In the genomic region with DNA sequence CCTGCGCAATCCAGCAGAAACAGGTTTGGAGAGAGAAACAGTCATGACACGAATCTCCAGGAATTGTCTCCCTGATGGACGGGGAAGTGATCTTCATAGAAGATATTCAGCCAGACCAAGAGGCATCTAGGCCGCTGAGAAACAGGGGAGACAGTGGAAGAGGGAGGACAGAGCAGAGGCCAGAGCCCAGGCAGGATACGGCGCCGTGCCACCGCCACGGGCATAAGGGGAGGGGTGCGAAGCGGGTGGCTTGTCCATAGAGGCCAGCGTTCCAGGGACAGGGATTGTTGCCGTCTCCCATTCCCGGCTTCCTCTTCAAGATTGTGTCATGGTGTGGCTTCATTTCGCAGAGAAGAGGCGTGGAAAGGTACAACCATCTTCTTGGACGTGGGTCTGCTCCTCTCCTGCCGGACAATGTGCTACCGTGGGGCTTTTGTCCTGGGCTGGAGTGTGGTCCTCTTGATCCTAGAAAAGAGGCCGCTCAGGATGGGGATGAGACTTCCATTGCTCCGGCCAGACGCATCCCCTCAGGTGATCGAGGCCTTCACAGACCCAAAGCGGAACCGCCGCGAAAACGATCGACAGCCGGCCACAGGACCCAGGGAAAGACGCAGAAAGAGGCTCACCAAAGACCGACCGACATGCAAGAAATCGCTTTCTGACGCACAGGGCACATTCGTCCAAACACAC, we compare ENCODE assay signal across 7 cellular contexts.
DNase-seq lines count a peak whose midpoint lies in the region; ATAC-seq and TF ChIP-seq lines count a peak whose summit lies in the region.
"Not testable (repeated sequence)": the region's sequence is repeated elsewhere in the genome, so short reads cannot be mapped to it uniquely, and the experiment has no call there.

No MANE protein-coding gene starts in this region.

- H3K27ac Mint-ChIP-seq in CD4-positive, alpha-beta T cell = peak overlapping the region; percentile 72
- H3K27ac Mint-ChIP-seq in T-helper 2 cell treated with Interferon-gamma antibody and Interleukin-4, amounts not matched to agents 5 μg/mL and 100 μg/mL, for 36 hours; activated naive CD8-positive, alpha-beta T cell treated with anti-CD3 and anti-CD28 coated beads for 36 hours; effector memory CD8-positive, alpha-beta T cell: not testable (repeated sequence)
- H3K27ac Mint-ChIP-seq in naive thymus-derived CD4-positive, alpha-beta T cell = peak overlapping the region in 4 of 9 donors; percentile 49 to 88 (median 64)

- not testable (repeated sequence) for H3K27me3 ChIP-seq in CD4-positive, alpha-beta T cell (ENCODE audit: control insufficient read depth, insufficient read depth, low read length); heart left ventricle; naive thymus-derived CD4-positive, alpha-beta T cell (ENCODE audit: control insufficient read depth in 2 of 2, insufficient read depth in 2 of 2, low read length in 2 of 2)

- peak overlapping the region; percentile 88 for H3K4me3 Mint-ChIP-seq in CD4-positive, alpha-beta T cell
- H3K4me3 Mint-ChIP-seq in T-helper 2 cell treated with Interferon-gamma antibody and Interleukin-4, amounts not matched to agents 5 μg/mL and 100 μg/mL, for 36 hours = peak overlapping the region; percentile 47
- peak overlapping the region; percentile 53 for H3K4me3 Mint-ChIP-seq in activated naive CD8-positive, alpha-beta T cell treated with anti-CD3 and anti-CD28 coated beads for 36 hours
- H3K4me3 Mint-ChIP-seq in effector memory CD8-positive, alpha-beta T cell = peak overlapping the region; percentile 7 to 44
- H3K4me3 Mint-ChIP-seq in naive thymus-derived CD4-positive, alpha-beta T cell = peak overlapping the region; percentile 54 to 84 (median 74)

- DNase-seq in CD4-positive, alpha-beta T cell; T-helper 2 cell treated with Interferon-gamma antibody and Interleukin-4, amounts not matched to agents 5 μg/mL and 100 μg/mL, for 36 hours (ENCODE audit: low spot score); activated naive CD8-positive, alpha-beta T cell treated with anti-CD3 and anti-CD28 coated beads for 36 hours; effector memory CD8-positive, alpha-beta T cell; heart left ventricle; naive thymus-derived CD4-positive, alpha-beta T cell: not testable (repeated sequence)

- peaks cover 22% of the 10 kb centered on the region for H3K4me1 Mint-ChIP-seq in CD4-positive, alpha-beta T cell (ENCODE audit: low read depth)
- H3K4me1 Mint-ChIP-seq in T-helper 2 cell treated with Interferon-gamma antibody and Interleukin-4, amounts not matched to agents 5 μg/mL and 100 μg/mL, for 36 hours (ENCODE audit: low read depth); activated naive CD8-positive, alpha-beta T cell treated with anti-CD3 and anti-CD28 coated beads for 36 hours; effector memory CD8-positive, alpha-beta T cell (ENCODE audit: low read depth in 2 of 2): not testable (repeated sequence)
- H3K4me1 Mint-ChIP-seq in naive thymus-derived CD4-positive, alpha-beta T cell = peaks cover 0 to 14% (median 9%) of the 10 kb centered on the region in 7 donors

- 81 to 87% (median 86%) methylated on average over 36 of the region's 36 CpGs for WGBS in heart left ventricle, 4 donors

- not testable (repeated sequence) for ATAC-seq in CD4-positive, alpha-beta T cell (ENCODE audit: poor library complexity); effector memory CD8-positive, alpha-beta T cell (replicated peaks); heart left ventricle; naive thymus-derived CD4-positive, alpha-beta T cell

- H3K27ac ChIP-seq in CD4-positive, alpha-beta T cell (ENCODE audit: low read depth, low read length); heart left ventricle; skin epidermis: not testable (repeated sequence)
- H3K27ac ChIP-seq in naive thymus-derived CD4-positive, alpha-beta T cell (ENCODE audit: low read depth, low read length) = peak overlapping the region; percentile 53

- not testable (repeated sequence) for H3K36me3 ChIP-seq in heart left ventricle; naive thymus-derived CD4-positive, alpha-beta T cell (ENCODE audit: control insufficient read depth in 2 of 3, insufficient read depth in 3 of 3, low read length in 3 of 3)

- CTCF ChIA-PET in CD4-positive, alpha-beta T cell (lab: Charles Lee); naive thymus-derived CD4-positive, alpha-beta T cell (lab: Charles Lee): not testable (repeated sequence)

- H3K4me1 ChIP-seq in heart left ventricle; naive thymus-derived CD4-positive, alpha-beta T cell (ENCODE audit: control insufficient read depth in 2 of 2, insufficient read depth in 2 of 2, low read length in 2 of 2): not testable (repeated sequence)

- intact Hi-C loops in CD4-positive, alpha-beta T cell (cut with DNase I, micrococcal nuclease); heart left ventricle (cut with DNase I); naive thymus-derived CD4-positive, alpha-beta T cell (cut with micrococcal nuclease): not testable (repeated sequence)

- POLR2A ChIA-PET in CD4-positive, alpha-beta T cell (lab: Charles Lee); naive thymus-derived CD4-positive, alpha-beta T cell (lab: Charles Lee): not testable (repeated sequence)

- not testable (repeated sequence) for H3K9me3 Mint-ChIP-seq in CD4-positive, alpha-beta T cell; T-helper 2 cell treated with Interferon-gamma antibody and Interleukin-4, amounts not matched to agents 5 μg/mL and 100 μg/mL, for 36 hours; effector memory CD8-positive, alpha-beta T cell
- H3K9me3 Mint-ChIP-seq in activated naive CD8-positive, alpha-beta T cell treated with anti-CD3 and anti-CD28 coated beads for 36 hours = peaks cover 11% of the 10 kb centered on the region
- H3K9me3 Mint-ChIP-seq in naive thymus-derived CD4-positive, alpha-beta T cell = peaks cover 0 to 12% (median 11%) of the 10 kb centered on the region in 11 donors

- H3K27me3 Mint-ChIP-seq in CD4-positive, alpha-beta T cell; T-helper 2 cell treated with Interferon-gamma antibody and Interleukin-4, amounts not matched to agents 5 μg/mL and 100 μg/mL, for 36 hours (ENCODE audit: low read depth); activated naive CD8-positive, alpha-beta T cell treated with anti-CD3 and anti-CD28 coated beads for 36 hours: not testable (repeated sequence)
- H3K27me3 Mint-ChIP-seq in effector memory CD8-positive, alpha-beta T cell = peaks cover 24 to 34% of the 10 kb centered on the region in 2 donors
- peaks cover 0 to 24% (median 4%) of the 10 kb centered on the region in 5 donors for H3K27me3 Mint-ChIP-seq in naive thymus-derived CD4-positive, alpha-beta T cell

- not testable (repeated sequence) for H3K9me3 ChIP-seq in CD4-positive, alpha-beta T cell (ENCODE audit: control insufficient read depth, low read length); naive thymus-derived CD4-positive, alpha-beta T cell (ENCODE audit: control insufficient read depth in 2 of 3, low read length in 3 of 3)
- peaks cover 0 to 11% (median 0%) of the 10 kb centered on the region in 12 donors for H3K9me3 ChIP-seq in heart left ventricle

- TF ChIP-seq POLR2A in heart left ventricle (IDR thresholded peaks at IDR 0.05) = not testable (repeated sequence)

- TF ChIP-seq CTCF in CD4-positive, alpha-beta T cell (IDR thresholded peaks at IDR 0.05); heart left ventricle (IDR thresholded peaks at IDR 0.05): not testable (repeated sequence)

- H3K36me3 Mint-ChIP-seq in CD4-positive, alpha-beta T cell (ENCODE audit: low read depth); T-helper 2 cell treated with Interferon-gamma antibody and Interleukin-4, amounts not matched to agents 5 μg/mL and 100 μg/mL, for 36 hours (ENCODE audit: low read depth); activated naive CD8-positive, alpha-beta T cell treated with anti-CD3 and anti-CD28 coated beads for 36 hours; effector memory CD8-positive, alpha-beta T cell (ENCODE audit: insufficient read depth); naive thymus-derived CD4-positive, alpha-beta T cell: not testable (repeated sequence)

- H3K4me3 ChIP-seq in heart left ventricle (peak overlapping the region in 9 of 12 donors; percentile 46 to 71 (median 62)), skin epidermis (peak overlapping the region in 5 of 7 experiments; percentile 36 to 43 (median 37))
- peak overlapping the region; percentile 48 for H3K4me3 ChIP-seq in naive thymus-derived CD4-positive, alpha-beta T cell (ENCODE audit: low read length)

Comparison
In these comparisons a context has a peak if more than half of its experiments do, and no peak if none do; other contexts are left out.
1. H3K4me3 Mint-ChIP-seq: peak in every context shown above with its lines; median percentile 88 in CD4-positive, alpha-beta T cell; 74 in naive thymus-derived CD4-positive, alpha-beta T cell; 53 in activated naive CD8-positive, alpha-beta T cell treated with anti-CD3 and anti-CD28 coated beads for 36 hours; 47 in T-helper 2 cell treated with Interferon-gamma antibody and Interleukin-4, amounts not matched to agents 5 μg/mL and 100 μg/mL, for 36 hours; 26 in effector memory CD8-positive, alpha-beta T cell.